In genomic region chr11:13313005-13313819, GRCh38 we compare ENCODE assay signal across 28 cellular contexts. TPM values are rescaled to one million over a fixed set of nuclear protein-coding genes. Genes with fewer than 3 reads are reported as not detected.
DNase-seq lines count a peak whose midpoint lies in the region; ATAC-seq and TF ChIP-seq lines count a peak whose summit lies in the region.
"Had no signal": no experiment of that assay in that cellular context is flagged by ENCODE, and none has a peak within 500 bp of the region (broad histone marks: within the 10 kb centered on the region; RNA-seq: fewer than 3 reads in every experiment).

No MANE protein-coding gene starts in this region.

- DNase-seq in mammary epithelial cell (peak; percentile 22), MCF 10A (ENCODE audit: unreplicated experiment) (no peak), foreskin keratinocyte (peak in 1 of 2 donors; percentile 50), vagina (ENCODE audit: extremely low spot score in 2 of 2) (no peak), NCI-H82 treated with DMSO at 0.1 percent for 48 hours (lab: John Stamatoyannopoulos, UW; ENCODE audit: unreplicated experiment) (no peak)
- no peak for DNase-seq in activated CD8-positive, alpha-beta T cell treated with anti-CD3 and anti-CD28 coated beads, Interleukin-2, amount 10 ng/mL, durations not matched to agents 7 days and 5 days
- DNase-seq: activated B cell treated with CpG ODN at 0.5 μM for 24 hours; activated CD4-positive, alpha-beta T cell treated with anti-CD3 and anti-CD28 coated beads, Interleukin-2, amount 50 U/mL, for 4 hours; activated naive CD4-positive, alpha-beta T cell treated with anti-CD3 and anti-CD28 coated beads for 36 hours; anterior cingulate cortex; BE2C; caudate nucleus; dorsolateral prefrontal cortex; H9; kidney glomerular epithelial cell; MG63; NCI-H1436 treated with DMSO at 0.1 percent for 48 hours; NCI-H510A; nucleus accumbens; RPMI8226; stimulated activated CD4-positive, alpha-beta T cell treated with anti-CD3 and anti-CD28 coated beads, Interleukin-4, amount 100 ng/mL, for 1 hour; stimulated activated naive CD4-positive, alpha-beta T cell treated with Interleukin-2 at 50 U/mL for 16 hours; T-helper 9 cell had no signal

- CTCF ChIA-PET in mammary epithelial cell (lab: Charles Lee; ENCODE audit: low non-redundant PET): interaction anchor here (0.7 kb wide), 1 partner anchor 1776 kb away, joined by 6 read pairs; no protein-coding TSS in a partner anchor
- CTCF ChIA-PET in MCF 10A (lab: Yijun Ruan, JAX): interaction anchor here (0.7 to 1.5 kb wide), 10 partner anchors 25 to 1265 kb away, joined by 3 to 5 read pairs (median 3); no protein-coding TSS in a partner anchor
- CTCF ChIA-PET in activated CD8-positive, alpha-beta T cell treated with anti-CD3 and anti-CD28 coated beads, Interleukin-2, amount 10 ng/mL, durations not matched to agents 7 days and 5 days (lab: Charles Lee): interaction anchor here (0.8 to 1.4 kb wide), 4 partner anchors 14 to 34 kb away, joined by 3 to 4 read pairs (median 4); no protein-coding TSS in a partner anchor

- H3K4me3 ChIP-seq in mammary epithelial cell (replicated peaks in 1 of 3; ENCODE audit: insufficient read depth in 1 of 3, low read depth in 2 of 3, low read length in 3 of 3): no peak overlapping the region
- H3K4me3 ChIP-seq in vagina: no peak overlapping the region
- H3K4me3 ChIP-seq: dorsolateral prefrontal cortex, MG63, tibial nerve had no signal

- no peak overlapping the region for H3K27ac Mint-ChIP-seq in MCF 10A (ENCODE audit: low read depth, unreplicated experiment)
- H3K27ac Mint-ChIP-seq in activated CD8-positive, alpha-beta T cell treated with anti-CD3 and anti-CD28 coated beads, Interleukin-2, amount 10 ng/mL, durations not matched to agents 7 days and 5 days: peak overlapping the region; percentile 22
- H3K27ac Mint-ChIP-seq: activated B cell treated with CpG ODN at 0.5 μM for 24 hours; activated naive CD4-positive, alpha-beta T cell treated with anti-CD3 and anti-CD28 coated beads for 36 hours had no signal

- H3K27ac ChIP-seq in mammary epithelial cell (ENCODE audit: insufficient read depth, low read depth, low read length) (no peak overlapping the region), foreskin keratinocyte (peak overlapping the region; percentile 20), vagina (peak overlapping the region; percentile 36)
- H3K27ac ChIP-seq: epithelial cell of prostate, tibial nerve had no signal

- POLR2A ChIA-PET in MCF 10A (lab: Yijun Ruan, JAX): interaction anchor here (1.1 to 2.5 kb wide), 5 partner anchors 11 to 44 kb away, joined by 5 to 11 read pairs (median 7); no protein-coding TSS in a partner anchor
- POLR2A ChIA-PET in activated CD8-positive, alpha-beta T cell treated with anti-CD3 and anti-CD28 coated beads, Interleukin-2, amount 10 ng/mL, durations not matched to agents 7 days and 5 days (lab: Charles Lee): no interaction called here

- H3K36me3 ChIP-seq in mammary epithelial cell (ENCODE audit: insufficient read depth, low read length): no peaks in the 10 kb centered on the region
- peaks cover 0 to 4% of the 10 kb centered on the region in 2 donors for H3K36me3 ChIP-seq in vagina
- H3K36me3 ChIP-seq: BE2C, MG63 had no signal

- H3K79me2 ChIP-seq in mammary epithelial cell (ENCODE audit: insufficient read depth, low read length): peaks cover 85% of the 10 kb centered on the region

- H3K4me2 ChIP-seq in mammary epithelial cell (ENCODE audit: insufficient read depth, low read depth, low read length): no peak overlapping the region

- no TSS peak for BruUV-seq in mammary epithelial cell (replicated peaks; lab: Mats Ljungman, UMichigan)
- no TSS peak for BruUV-seq in MCF 10A (replicated peaks; lab: Mats Ljungman, UMichigan)

- no peak overlapping the region for H2AFZ ChIP-seq in mammary epithelial cell (ENCODE audit: low read depth, low read length)

- TF ChIP-seq CTCF in mammary epithelial cell (conservative IDR thresholded peaks at IDR 0.05 in 1 of 2, IDR thresholded peaks at IDR 0.05 in 1 of 2; ENCODE audit: extremely low read depth in 1 of 2, insufficient read depth in 1 of 2, low read depth in 1 of 2, low read length in 2 of 2) (no peak), MCF 10A (IDR thresholded peaks at IDR 0.05; ENCODE audit: unreplicated experiment) (no peak), foreskin keratinocyte (conservative IDR thresholded peaks at IDR 0.05) (no peak), vagina (IDR thresholded peaks at IDR 0.05) (no peak)

- ATAC-seq in activated CD8-positive, alpha-beta T cell treated with anti-CD3 and anti-CD28 coated beads, Interleukin-2, amount 10 ng/mL, durations not matched to agents 7 days and 5 days: no peak
- ATAC-seq in foreskin keratinocyte: peak; percentile 45
- ATAC-seq in GM19023 (IDR thresholded peaks at IDR 0.05; ENCODE audit: unreplicated experiment): no peak
- ATAC-seq in GM21381 (IDR thresholded peaks at IDR 0.05; ENCODE audit: unreplicated experiment): no peak
- ATAC-seq: SK-N-SH treated with all-trans-retinoic acid at 6 μM for 48 hours had no signal

- TF ChIP-seq POLR2A in vagina (IDR thresholded peaks at IDR 0.05): no peak

- dilution Hi-C loops in mammary epithelial cell (cut with HindIII; ENCODE audit: low sequenced_read_pairs): no loop called here

- in situ Hi-C loops in mammary epithelial cell (cut with MboI; ENCODE audit: low sequenced_read_pairs in 2 of 2): no loop called here

- H3K27me3 Mint-ChIP-seq in MCF 10A (ENCODE audit: insufficient read depth, unreplicated experiment): no peaks in the 10 kb centered on the region
- H3K27me3 Mint-ChIP-seq in activated CD8-positive, alpha-beta T cell treated with anti-CD3 and anti-CD28 coated beads, Interleukin-2, amount 10 ng/mL, durations not matched to agents 7 days and 5 days (ENCODE audit: low read depth): no peaks in the 10 kb centered on the region
- H3K27me3 Mint-ChIP-seq: activated B cell treated with CpG ODN at 0.5 μM for 24 hours had no signal

- no peak overlapping the region for H3K4me3 Mint-ChIP-seq in MCF 10A (ENCODE audit: unreplicated experiment)
- H3K4me3 Mint-ChIP-seq in activated CD8-positive, alpha-beta T cell treated with anti-CD3 and anti-CD28 coated beads, Interleukin-2, amount 10 ng/mL, durations not matched to agents 7 days and 5 days: no peak overlapping the region
- H3K4me3 Mint-ChIP-seq: activated B cell treated with CpG ODN at 0.5 μM for 24 hours; activated naive CD4-positive, alpha-beta T cell treated with anti-CD3 and anti-CD28 coated beads for 36 hours; H9 had no signal

- H3K4me1 ChIP-seq in mammary epithelial cell (ENCODE audit: insufficient read depth, low read length): peaks cover 57% of the 10 kb centered on the region
- peaks cover 34% of the 10 kb centered on the region for H3K4me1 ChIP-seq in foreskin keratinocyte
- peaks cover 76% of the 10 kb centered on the region for H3K4me1 ChIP-seq in vagina
- H3K4me1 ChIP-seq: BE2C had no signal

- no peaks in the 10 kb centered on the region for H3K9me3 Mint-ChIP-seq in MCF 10A (ENCODE audit: unreplicated experiment)
- no peaks in the 10 kb centered on the region for H3K9me3 Mint-ChIP-seq in activated CD8-positive, alpha-beta T cell treated with anti-CD3 and anti-CD28 coated beads, Interleukin-2, amount 10 ng/mL, durations not matched to agents 7 days and 5 days (ENCODE audit: insufficient read depth)
- H3K9me3 Mint-ChIP-seq: activated B cell treated with CpG ODN at 0.5 μM for 24 hours; activated naive CD4-positive, alpha-beta T cell treated with anti-CD3 and anti-CD28 coated beads for 36 hours; H9 had no signal

- 80% methylated on average over 12 of the region's 16 CpGs for WGBS in mammary epithelial cell (ENCODE audit: low coverage, missing lambda C conversion rate)

- no peaks in the 10 kb centered on the region for H4K20me1 ChIP-seq in mammary epithelial cell (ENCODE audit: insufficient read depth, low read length)

- H3K27me3 ChIP-seq in mammary epithelial cell (ENCODE audit: insufficient read depth, low read length): no peaks in the 10 kb centered on the region
- H3K27me3 ChIP-seq in foreskin keratinocyte: no peaks in the 10 kb centered on the region
- no peaks in the 10 kb centered on the region for H3K27me3 ChIP-seq in vagina
- H3K27me3 ChIP-seq: BE2C, dorsolateral prefrontal cortex, MG63, tibial nerve had no signal

- H3K9ac ChIP-seq in mammary epithelial cell (ENCODE audit: insufficient read depth, low read length): no peak overlapping the region

- H3K9me3 ChIP-seq in mammary epithelial cell (replicated peaks; ENCODE audit: insufficient read depth, low read length) (no peaks in the 10 kb centered on the region), vagina (no peaks in the 10 kb centered on the region)
- H3K9me3 ChIP-seq: BE2C, MG63, tibial nerve had no signal

- H3K4me1 Mint-ChIP-seq in MCF 10A (ENCODE audit: insufficient read depth, unreplicated experiment): peaks cover 69% of the 10 kb centered on the region
- H3K4me1 Mint-ChIP-seq in activated CD8-positive, alpha-beta T cell treated with anti-CD3 and anti-CD28 coated beads, Interleukin-2, amount 10 ng/mL, durations not matched to agents 7 days and 5 days (ENCODE audit: low read depth): peaks cover 53% of the 10 kb centered on the region

- H3K36me3 Mint-ChIP-seq in MCF 10A (ENCODE audit: insufficient read depth, unreplicated experiment): peaks cover 27% of the 10 kb centered on the region
- H3K36me3 Mint-ChIP-seq in activated CD8-positive, alpha-beta T cell treated with anti-CD3 and anti-CD28 coated beads, Interleukin-2, amount 10 ng/mL, durations not matched to agents 7 days and 5 days (ENCODE audit: low read depth): peaks cover 30% of the 10 kb centered on the region

- intact Hi-C loops in mammary epithelial cell (cut with micrococcal nuclease) (no loop called here), MCF 10A (cut with micrococcal nuclease) (no loop called here), vagina (cut with DNase I) (no loop called here)

RNA-seq across cellular contexts. Expression of gene BMAL1, which starts 35.6 kb away (rescaled TPM):
- total RNA-seq in mammary epithelial cell: 10 to 100 TPM; 20.8 to 21.2 TPM
- polyA plus RNA-seq in mammary epithelial cell: 15.9 TPM
- polyA minus RNA-seq in mammary epithelial cell: 41.6 TPM
- total RNA-seq in MCF 10A (2022): 71.6 and 88.4 TPM in 2 replicates
- total RNA-seq in activated CD8-positive, alpha-beta T cell treated with anti-CD3 and anti-CD28 coated beads, Interleukin-2, amount 10 ng/mL, durations not matched to agents 7 days and 5 days: 10 to 100 TPM; 41.1 to 53.5 TPM
- total RNA-seq in foreskin keratinocyte: 17.6 and 28.7 TPM in 2 replicates
- polyA plus RNA-seq in foreskin keratinocyte: 12.1 and 16.6 TPM in 2 replicates
- 44.0 TPM for total RNA-seq in vagina
